ENCODE assay signal across 1 cellular context in genomic region chr11:75667268-75667830, GRCh38.
TF ChIP-seq lines count a peak whose summit lies in the region.

No MANE protein-coding gene starts in this region.

TF ChIP-seq in HEK293, 187 proteins besides CTCF, POLR2A, EP300 and RAD21 (continued from another document):
- TF ChIP-seq ZBTB26 (tag by site-specific recombination; optimal IDR thresholded peaks at IDR 0.05): peak; percentile 47
- peak; percentile 46; the same call in 1 of the 2 replicates for TF ChIP-seq ZNF121 (tag by site-specific recombination; IDR thresholded peaks at IDR 0.05)
